Comparison of ENCODE assay signal across 11 cellular contexts in the genomic region with DNA sequence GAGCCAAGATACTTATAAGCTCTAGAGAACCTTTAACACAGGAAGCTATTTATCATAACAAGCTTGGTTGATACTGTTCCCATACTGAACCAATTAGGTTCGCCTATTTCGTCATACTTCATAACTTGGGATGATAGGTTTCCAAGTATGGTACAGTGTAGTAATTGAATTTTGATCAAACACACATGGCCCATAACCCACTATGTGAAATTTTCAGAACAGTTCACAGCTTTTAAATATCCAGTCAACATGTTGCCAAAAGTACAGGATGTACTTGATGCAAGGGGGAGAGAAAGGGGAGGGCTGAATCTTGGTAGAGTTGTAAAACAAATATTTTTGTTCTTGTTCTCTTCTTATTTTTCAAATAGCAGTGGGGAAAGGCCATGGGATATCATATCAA.
A peak's percentile ranks its signal among the peaks of the same experiment; 100 is the strongest.
DNase-seq lines count a peak whose midpoint lies in the region; ATAC-seq, FAIRE-seq and TF ChIP-seq lines count a peak whose summit lies in the region.
"Had no signal": no experiment of that assay in that cellular context is flagged by ENCODE, and none has a peak within 500 bp of the region (broad histone marks: within the 10 kb centered on the region; RNA-seq: fewer than 3 reads in every experiment).

No MANE protein-coding gene starts in this region.

- DNase-seq in HFF-Myc (ENCODE audit: extremely low read depth, low read depth), result peak; percentile 91
- no peak for DNase-seq in H1 (ENCODE audit: low read depth in 1 of 2, low spot score in 2 of 2)
- no peak for DNase-seq in left lung
- no peak for DNase-seq in suprapubic skin (ENCODE audit: low spot score in 2 of 2)
- no peak for DNase-seq in activated CD8-positive, alpha-beta T cell treated with anti-CD3 and anti-CD28 coated beads, Interleukin-2, amount 10 ng/mL, durations not matched to agents 7 days and 5 days
- no peak for DNase-seq in hepatic stellate cell (ENCODE audit: low spot score)
- DNase-seq in COR-L47 (lab: John Stamatoyannopoulos, UW), result no peak
- DNase-seq: activated T-cell treated with anti-CD3 and anti-CD28 coated beads, Interleukin-2, amount 50 U/mL, for 72 hours; NCI-H187 treated with DMSO at 0.1 percent for 48 hours had no signal

- intact Hi-C loops in left lung (cut with DNase I), result no loop called here

- POLR2A ChIA-PET in H1 (lab: Charles Lee; ENCODE audit: partially characterized antibody), result no interaction called here
- POLR2A ChIA-PET in activated CD8-positive, alpha-beta T cell treated with anti-CD3 and anti-CD28 coated beads, Interleukin-2, amount 10 ng/mL, durations not matched to agents 7 days and 5 days (lab: Charles Lee), result interaction anchor here (0.6 kb wide), 1 partner anchor 434 kb away, joined by 3 read pairs; no protein-coding TSS in a partner anchor

- H2BK120ac ChIP-seq in H1 (replicated peaks; ENCODE audit: low read depth, low read length), result no peak overlapping the region

- H3K4ac ChIP-seq in H1 (replicated peaks; ENCODE audit: insufficient read length, low read depth, low read length), result no peak overlapping the region

- TF ChIP-seq POLR2A in H1 (IDR thresholded peaks at IDR 0.05; ENCODE audit: control extremely low read depth in 1 of 2, low read depth in 2 of 2, low read length in 2 of 2) (no peak), suprapubic skin (IDR thresholded peaks at IDR 0.05) (no peak)

- peaks cover 0 to 6% (median 0%) of the 10 kb centered on the region in 4 experiments; a peak in 1 of 7 replicates for H3K27me3 ChIP-seq in H1 (replicated peaks in 1 of 4; ENCODE audit: control insufficient read depth in 3 of 4, extremely low read depth in 1 of 4, insufficient read depth in 3 of 4, low read length in 3 of 4)
- H3K27me3 ChIP-seq in left lung, result no peaks in the 10 kb centered on the region
- no peaks in the 10 kb centered on the region for H3K27me3 ChIP-seq in suprapubic skin

- TF ChIP-seq RAD21 in H1 (IDR thresholded peaks at IDR 0.05 in 1 of 2, conservative IDR thresholded peaks at IDR 0.05 in 1 of 2; ENCODE audit: low read depth in 2 of 2, low read length in 2 of 2), result no peak

- TF ChIP-seq CTCF in HFF-Myc (IDR thresholded peaks at IDR 0.05; ENCODE audit: low read depth, low read length, missing control alignments) (no peak), H1 (IDR thresholded peaks at IDR 0.05; ENCODE audit: control extremely low read depth in 1 of 3, insufficient read depth in 1 of 3, low read depth in 1 of 3, low read length in 3 of 3) (no peak), left lung (IDR thresholded peaks at IDR 0.05) (no peak), suprapubic skin (IDR thresholded peaks at IDR 0.05) (no peak)

- H3K36me3 ChIP-seq in H1 (ENCODE audit: control insufficient read depth in 2 of 4, insufficient read depth in 4 of 4, low read length in 3 of 4) (no peaks in the 10 kb centered on the region), left lung (no peaks in the 10 kb centered on the region), suprapubic skin (no peaks in the 10 kb centered on the region)

- no peak overlapping the region for H4K5ac ChIP-seq in H1 (ENCODE audit: insufficient read length, low read depth, low read length)

- H3K36me3 Mint-ChIP-seq in activated CD8-positive, alpha-beta T cell treated with anti-CD3 and anti-CD28 coated beads, Interleukin-2, amount 10 ng/mL, durations not matched to agents 7 days and 5 days (ENCODE audit: low read depth), result no peaks in the 10 kb centered on the region

- H3K27ac Mint-ChIP-seq in activated CD8-positive, alpha-beta T cell treated with anti-CD3 and anti-CD28 coated beads, Interleukin-2, amount 10 ng/mL, durations not matched to agents 7 days and 5 days, result no peak overlapping the region
- H3K27ac Mint-ChIP-seq: activated T-cell treated with anti-CD3 and anti-CD28 coated beads, Interleukin-2, amount 50 U/mL, for 72 hours had no signal

- no peak overlapping the region for H2BK12ac ChIP-seq in H1 (ENCODE audit: low read depth, low read length)

- H3K27ac ChIP-seq in H1 (ENCODE audit: low read depth, low read length) (no peak overlapping the region), left lung (no peak overlapping the region), suprapubic skin (peak overlapping the region; percentile 79)
- H3K27ac ChIP-seq: KMS-11 had no signal

- H3K4me3 Mint-ChIP-seq in activated CD8-positive, alpha-beta T cell treated with anti-CD3 and anti-CD28 coated beads, Interleukin-2, amount 10 ng/mL, durations not matched to agents 7 days and 5 days, result no peak overlapping the region
- H3K4me3 Mint-ChIP-seq: activated T-cell treated with anti-CD3 and anti-CD28 coated beads, Interleukin-2, amount 50 U/mL, for 72 hours had no signal

- H3K9me3 ChIP-seq in H1 (ENCODE audit: insufficient read depth in 2 of 2, low read depth in 1 of 2, low read length in 1 of 2) (no peaks in the 10 kb centered on the region), left lung (no peaks in the 10 kb centered on the region), suprapubic skin (no peaks in the 10 kb centered on the region)

- no peak overlapping the region for H4K91ac ChIP-seq in H1 (replicated peaks; ENCODE audit: insufficient read length, low read length)

- no peak overlapping the region for H2AK5ac ChIP-seq in H1 (ENCODE audit: low read depth, low read length)

- CTCF ChIA-PET in H1 (lab: Charles Lee; ENCODE audit: partially characterized antibody), result no interaction called here
- CTCF ChIA-PET in activated CD8-positive, alpha-beta T cell treated with anti-CD3 and anti-CD28 coated beads, Interleukin-2, amount 10 ng/mL, durations not matched to agents 7 days and 5 days (lab: Charles Lee), result no interaction called here

- H3K4me1 ChIP-seq in H1 (replicated peaks in 1 of 4; ENCODE audit: control insufficient read depth in 3 of 4, insufficient read depth in 4 of 4, low read length in 3 of 4), result peaks cover 2 to 8% (median 6%) of the 10 kb centered on the region in 4 experiments; a peak in 3 of 7 replicates
- no peaks in the 10 kb centered on the region for H3K4me1 ChIP-seq in left lung
- H3K4me1 ChIP-seq in suprapubic skin, result peaks cover 67% of the 10 kb centered on the region

- H3K79me1 ChIP-seq in H1 (ENCODE audit: low read depth, low read length), result no peaks in the 10 kb centered on the region

- TF ChIP-seq EP300 in H1 (IDR thresholded peaks at IDR 0.05; ENCODE audit: borderline replicate concordance in 1 of 2, low read depth in 2 of 2, low read length in 2 of 2) (no peak), suprapubic skin (IDR thresholded peaks at IDR 0.05) (peak; percentile 43)

- H3K9ac ChIP-seq in H1 (replicated peaks in 1 of 4; ENCODE audit: extremely low read depth in 1 of 4, low read depth in 3 of 4, low read length in 3 of 4), result no peak overlapping the region
- H3K9ac ChIP-seq: KMS-11 had no signal

- H2BK5ac ChIP-seq in H1 (ENCODE audit: low read depth, low read length), result no peak overlapping the region

- H2BK15ac ChIP-seq in H1 (ENCODE audit: low read length), result no peak overlapping the region

- H3K4me2 ChIP-seq in H1 (ENCODE audit: insufficient read depth in 1 of 2, low read depth in 2 of 2, low read length in 2 of 2), result no peak overlapping the region
- H3K4me2 ChIP-seq: KMS-11 had no signal

- H2BK20ac ChIP-seq in H1 (ENCODE audit: low read length), result no peak overlapping the region

- H3K56ac ChIP-seq in H1 (replicated peaks; ENCODE audit: insufficient read length, low read depth, low read length), result no peak overlapping the region

- no peak overlapping the region for H2AFZ ChIP-seq in H1 (ENCODE audit: low read length)

- peaks cover 11% of the 10 kb centered on the region for H3K4me1 Mint-ChIP-seq in activated CD8-positive, alpha-beta T cell treated with anti-CD3 and anti-CD28 coated beads, Interleukin-2, amount 10 ng/mL, durations not matched to agents 7 days and 5 days (ENCODE audit: low read depth)

- peak; percentile 28 for FAIRE-seq in H1 (lab: Jason Lieb, UNC)

- no peak overlapping the region for H4K8ac ChIP-seq in H1 (ENCODE audit: extremely low read depth, insufficient read depth, low read length)

- WGBS in H1 (ENCODE audit: extremely low coverage in 1 of 2, insufficient coverage in 1 of 2, insufficient read length in 1 of 2, insufficient replicate concordance in 2 of 2, low coverage in 1 of 2, low lambda C conversion rate in 2 of 2, missing lambda C conversion rate in 1 of 2), 2 experiments, result 98% methylated on average over 2 of the region's 2 CpGs; no CpG with 5 or more reads in 1 of the 2 experiments
- 54% methylated on average over 2 of the region's 2 CpGs for WGBS in suprapubic skin

- ATAC-seq in left lung (peak; percentile 26), GM19463 (IDR thresholded peaks at IDR 0.05; ENCODE audit: unreplicated experiment) (no peak)
- no peak for ATAC-seq in activated CD8-positive, alpha-beta T cell treated with anti-CD3 and anti-CD28 coated beads, Interleukin-2, amount 10 ng/mL, durations not matched to agents 7 days and 5 days
- ATAC-seq: activated T-cell treated with anti-CD3 and anti-CD28 coated beads, Interleukin-2, amount 50 U/mL, for 72 hours had no signal

- no peak overlapping the region for H3K14ac ChIP-seq in H1 (ENCODE audit: insufficient read length)

- no peaks in the 10 kb centered on the region for H4K20me1 ChIP-seq in H1 (replicated peaks in 1 of 2; ENCODE audit: control insufficient read depth in 1 of 2, insufficient read depth in 2 of 2, low read length in 2 of 2)

- no peak overlapping the region for H3K23ac ChIP-seq in H1 (ENCODE audit: insufficient read length)

- H3K27me3 Mint-ChIP-seq in activated CD8-positive, alpha-beta T cell treated with anti-CD3 and anti-CD28 coated beads, Interleukin-2, amount 10 ng/mL, durations not matched to agents 7 days and 5 days (ENCODE audit: low read depth), result peaks cover 14% of the 10 kb centered on the region

- H3K4me3 ChIP-seq in HFF-Myc (replicated peaks; ENCODE audit: low read depth, low read length) (no peak overlapping the region), H1 (ENCODE audit: extremely low read depth in 1 of 4, insufficient read depth in 2 of 4, low read depth in 3 of 4, low read length in 4 of 4) (no peak overlapping the region), left lung (no peak overlapping the region), suprapubic skin (no peak overlapping the region)

- H3K18ac ChIP-seq in H1 (ENCODE audit: extremely low read depth, low read length), result no peak overlapping the region

- no peaks in the 10 kb centered on the region for H3K23me2 ChIP-seq in H1 (ENCODE audit: low read depth, low read length)

- H3K9me3 Mint-ChIP-seq in activated CD8-positive, alpha-beta T cell treated with anti-CD3 and anti-CD28 coated beads, Interleukin-2, amount 10 ng/mL, durations not matched to agents 7 days and 5 days (ENCODE audit: insufficient read depth), result no peaks in the 10 kb centered on the region
- H3K9me3 Mint-ChIP-seq: activated T-cell treated with anti-CD3 and anti-CD28 coated beads, Interleukin-2, amount 50 U/mL, for 72 hours had no signal

- H3K79me2 ChIP-seq in H1 (ENCODE audit: control insufficient read depth in 1 of 2, insufficient read depth in 2 of 2, low read length in 2 of 2), result no peaks in the 10 kb centered on the region

TF ChIP-seq in H1, 55 proteins besides CTCF, POLR2A, EP300 and RAD21 (continues in another document):
- TF ChIP-seq CTBP2 (IDR thresholded peaks at IDR 0.05; ENCODE audit: borderline replicate concordance, insufficient read depth, insufficient read length, low read length) (no peak), SAP30 (IDR thresholded peaks at IDR 0.05; ENCODE audit: insufficient read depth, insufficient replicate concordance, low read length) (no peak), SIN3A (conservative IDR thresholded peaks at IDR 0.05 in 1 of 2, IDR thresholded peaks at IDR 0.05 in 1 of 2; ENCODE audit: low read depth in 1 of 2, low read length in 2 of 2) (no peak)
